8 cellular contexts compared by ENCODE assay signal in genomic region chr22:37230673-37231405, GRCh38. TPM values are rescaled to one million over a fixed set of nuclear protein-coding genes. Genes with fewer than 3 reads are reported as not detected.
A peak's percentile ranks its signal among the peaks of the same experiment; 100 is the strongest.
DNase-seq lines count a peak whose midpoint lies in the region; ATAC-seq and TF ChIP-seq lines count a peak whose summit lies in the region.

No MANE protein-coding gene starts in this region.

- H3K9me3 Mint-ChIP-seq in activated naive CD8-positive, alpha-beta T cell treated with anti-CD3 and anti-CD28 coated beads, Interleukin-2, amount 10 ng/mL, durations not matched to agents 7 days and 5 days = no peaks in the 10 kb centered on the region

- H3K4me3 ChIP-seq in OCI-LY3 (ENCODE audit: low read length) = peak overlapping the region; percentile 27; the same call in 1 of the 2 replicates

- H3K4me1 ChIP-seq in OCI-LY3 (ENCODE audit: low read length) = peaks cover 88% of the 10 kb centered on the region

- no peaks in the 10 kb centered on the region for H3K27me3 Mint-ChIP-seq in activated naive CD8-positive, alpha-beta T cell treated with anti-CD3 and anti-CD28 coated beads, Interleukin-2, amount 10 ng/mL, durations not matched to agents 7 days and 5 days

- DNase-seq in activated naive CD8-positive, alpha-beta T cell treated with anti-CD3 and anti-CD28 coated beads, Interleukin-2, amount 10 ng/mL, durations not matched to agents 7 days and 5 days = peak; percentile 68
- peak; percentile 68 for DNase-seq in stimulated activated CD8-positive, alpha-beta memory T cell treated with anti-CD3 and anti-CD28 coated beads, Interleukin-4, amount 100 ng/mL, for 24 hours (ENCODE audit: low read depth)
- DNase-seq in NOMO-1 treated with DMSO at 0.1 percent for 48 hours (lab: John Stamatoyannopoulos, UW; ENCODE audit: unreplicated experiment) (no peak), NCI-H446 (lab: John Stamatoyannopoulos, UW) (no peak)

- POLR2A ChIA-PET in activated naive CD8-positive, alpha-beta T cell treated with anti-CD3 and anti-CD28 coated beads, Interleukin-2, amount 10 ng/mL, durations not matched to agents 7 days and 5 days (lab: Charles Lee) = interaction anchor here (0.8 to 7.6 kb wide), 11 partner anchors 9 to 255 kb away, joined by 3 to 424 read pairs (median 9); partner anchors contain the start of genes CYTH4, IL2RB, MFNG and RAC2

- peaks cover 46% of the 10 kb centered on the region for H4K20me1 ChIP-seq in OCI-LY3 (ENCODE audit: insufficient read depth, low read length)

- peaks cover 85% of the 10 kb centered on the region for H3K4me1 Mint-ChIP-seq in activated naive CD8-positive, alpha-beta T cell treated with anti-CD3 and anti-CD28 coated beads, Interleukin-2, amount 10 ng/mL, durations not matched to agents 7 days and 5 days

- H3K9ac ChIP-seq in OCI-LY3 (ENCODE audit: low read length) = peak overlapping the region; percentile 63

- H3K27me3 ChIP-seq in OCI-LY3 (ENCODE audit: low read depth, low read length) = no peaks in the 10 kb centered on the region

- H3K4me2 ChIP-seq in OCI-LY3 (ENCODE audit: low read length) = peak overlapping the region; percentile 51

- H3K4me3 Mint-ChIP-seq in activated naive CD8-positive, alpha-beta T cell treated with anti-CD3 and anti-CD28 coated beads, Interleukin-2, amount 10 ng/mL, durations not matched to agents 7 days and 5 days = peak overlapping the region; percentile 84

- TF ChIP-seq CTCF in OCI-LY3 (IDR thresholded peaks at IDR 0.05; ENCODE audit: low read depth, low read length) = peak; percentile 8; the same call in 1 of the 2 replicates

- peak; percentile 63 for ATAC-seq in GM19351 (IDR thresholded peaks at IDR 0.05; ENCODE audit: unreplicated experiment)
- peak; percentile 20 for ATAC-seq in activated naive CD8-positive, alpha-beta T cell treated with anti-CD3 and anti-CD28 coated beads, Interleukin-2, amount 10 ng/mL, durations not matched to agents 7 days and 5 days (ENCODE audit: low read depth)
- no peak for ATAC-seq in HG02870 (IDR thresholded peaks at IDR 0.05; ENCODE audit: unreplicated experiment)
- no peak for ATAC-seq in HG03097 (IDR thresholded peaks at IDR 0.05; ENCODE audit: low FRiP score, unreplicated experiment)

- H2AFZ ChIP-seq in OCI-LY3 (ENCODE audit: low read depth, low read length) = no peak overlapping the region

- no peaks in the 10 kb centered on the region for H3K9me3 ChIP-seq in OCI-LY3 (ENCODE audit: insufficient read depth, low read length)

- H3K36me3 Mint-ChIP-seq in activated naive CD8-positive, alpha-beta T cell treated with anti-CD3 and anti-CD28 coated beads, Interleukin-2, amount 10 ng/mL, durations not matched to agents 7 days and 5 days = peaks cover 64% of the 10 kb centered on the region

- H3K79me2 ChIP-seq in OCI-LY3 (ENCODE audit: low read length) = peaks cover 71% of the 10 kb centered on the region

- peak overlapping the region; percentile 99 for H3K27ac Mint-ChIP-seq in activated naive CD8-positive, alpha-beta T cell treated with anti-CD3 and anti-CD28 coated beads, Interleukin-2, amount 10 ng/mL, durations not matched to agents 7 days and 5 days

- peaks cover 78% of the 10 kb centered on the region for H3K36me3 ChIP-seq in OCI-LY3 (replicated peaks; ENCODE audit: low read depth, low read length)

- H3K27ac ChIP-seq in OCI-LY3 (ENCODE audit: low read length) = peak overlapping the region; percentile 94

RNA-seq across cellular contexts. Expression of gene RAC2, which starts 13.2 kb away (rescaled TPM):
- 1,000 to 10,000 TPM in 1 of 2 experiments, 100 to 1,000 TPM in 1; 963 to 1,011 TPM for total RNA-seq in activated naive CD8-positive, alpha-beta T cell treated with anti-CD3 and anti-CD28 coated beads, Interleukin-2, amount 10 ng/mL, durations not matched to agents 7 days and 5 days

RNA-seq across cellular contexts. Expression of gene SSTR3, which starts 18.6 kb away (rescaled TPM):
- total RNA-seq in activated naive CD8-positive, alpha-beta T cell treated with anti-CD3 and anti-CD28 coated beads, Interleukin-2, amount 10 ng/mL, durations not matched to agents 7 days and 5 days = 10 to 100 TPM; 10.1 to 11.3 TPM

RNA-seq across cellular contexts. Expression of gene C1QTNF6, which starts 42.8 kb away (rescaled TPM):
- 10 to 100 TPM; 15.2 to 15.7 TPM for total RNA-seq in activated naive CD8-positive, alpha-beta T cell treated with anti-CD3 and anti-CD28 coated beads, Interleukin-2, amount 10 ng/mL, durations not matched to agents 7 days and 5 days

RNA-seq across cellular contexts. Expression of gene CYTH4, which starts 51.5 kb away (rescaled TPM):
- total RNA-seq in activated naive CD8-positive, alpha-beta T cell treated with anti-CD3 and anti-CD28 coated beads, Interleukin-2, amount 10 ng/mL, durations not matched to agents 7 days and 5 days = 100 to 1,000 TPM; 149 to 157 TPM

Comparison
In these comparisons a context has a peak if more than half of its experiments do, and no peak if none do; other contexts are left out.
1. ATAC-seq: peak in GM19351 (single experiment) and activated naive CD8-positive, alpha-beta T cell treated with anti-CD3 and anti-CD28 coated beads, Interleukin-2, amount 10 ng/mL, durations not matched to agents 7 days and 5 days (single experiment); none in HG02870 (single experiment) and HG03097 (single experiment).
2. DNase-seq: peak in activated naive CD8-positive, alpha-beta T cell treated with anti-CD3 and anti-CD28 coated beads, Interleukin-2, amount 10 ng/mL, durations not matched to agents 7 days and 5 days (single experiment) and stimulated activated CD8-positive, alpha-beta memory T cell treated with anti-CD3 and anti-CD28 coated beads, Interleukin-4, amount 100 ng/mL, for 24 hours (single experiment); none in NOMO-1 treated with DMSO at 0.1 percent for 48 hours (single experiment) and NCI-H446 (0 of 2).